Comparison of ENCODE assay signal across 1 cellular context in the genomic region with DNA sequence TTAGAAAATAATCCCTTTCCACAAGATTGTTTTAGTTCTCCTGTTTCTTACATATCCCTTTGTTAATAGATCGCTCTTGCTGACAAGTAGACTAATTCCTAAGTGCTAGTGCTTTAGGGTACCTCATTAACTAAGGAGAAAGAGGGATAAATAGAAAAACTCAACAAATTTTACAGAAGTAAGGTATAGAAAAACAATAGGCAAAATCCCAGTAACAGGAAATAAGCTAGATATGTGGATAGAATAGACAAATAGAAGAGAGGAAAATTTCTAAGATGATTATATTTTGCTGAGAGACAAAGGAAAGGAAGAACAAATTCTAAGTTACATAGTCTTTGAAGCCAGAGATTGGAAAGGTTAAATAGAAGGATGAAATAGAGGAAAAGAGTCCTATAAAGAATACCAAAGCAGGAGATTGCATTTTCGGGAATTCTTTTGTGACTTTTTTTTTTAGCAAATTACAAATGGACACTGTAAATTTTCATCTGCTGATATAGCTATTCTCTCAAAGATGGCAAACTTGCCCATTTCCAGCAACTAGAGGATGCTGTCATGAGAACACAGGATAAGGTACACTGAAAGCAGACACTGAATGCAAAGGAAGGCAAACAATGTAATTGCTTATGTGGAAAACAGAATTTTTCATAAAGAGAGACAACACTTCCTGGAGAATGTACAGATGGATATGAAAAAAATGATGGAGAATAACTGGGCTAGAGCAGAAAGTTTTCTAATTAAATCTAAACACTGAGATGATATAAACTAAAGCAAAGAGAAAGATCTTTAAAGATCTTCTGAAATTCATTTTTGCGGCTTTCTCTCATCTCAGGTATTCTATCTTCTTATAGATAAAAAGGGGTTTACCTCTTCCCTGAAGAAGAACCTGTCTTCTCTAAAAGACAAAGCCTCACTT.
TF ChIP-seq lines count a peak whose summit lies in the region.

No MANE protein-coding gene starts in this region.

TF ChIP-seq in GM23338, 12 proteins besides CTCF, POLR2A, EP300 and RAD21 (continued from another document):
- TF ChIP-seq, protein P1, sequence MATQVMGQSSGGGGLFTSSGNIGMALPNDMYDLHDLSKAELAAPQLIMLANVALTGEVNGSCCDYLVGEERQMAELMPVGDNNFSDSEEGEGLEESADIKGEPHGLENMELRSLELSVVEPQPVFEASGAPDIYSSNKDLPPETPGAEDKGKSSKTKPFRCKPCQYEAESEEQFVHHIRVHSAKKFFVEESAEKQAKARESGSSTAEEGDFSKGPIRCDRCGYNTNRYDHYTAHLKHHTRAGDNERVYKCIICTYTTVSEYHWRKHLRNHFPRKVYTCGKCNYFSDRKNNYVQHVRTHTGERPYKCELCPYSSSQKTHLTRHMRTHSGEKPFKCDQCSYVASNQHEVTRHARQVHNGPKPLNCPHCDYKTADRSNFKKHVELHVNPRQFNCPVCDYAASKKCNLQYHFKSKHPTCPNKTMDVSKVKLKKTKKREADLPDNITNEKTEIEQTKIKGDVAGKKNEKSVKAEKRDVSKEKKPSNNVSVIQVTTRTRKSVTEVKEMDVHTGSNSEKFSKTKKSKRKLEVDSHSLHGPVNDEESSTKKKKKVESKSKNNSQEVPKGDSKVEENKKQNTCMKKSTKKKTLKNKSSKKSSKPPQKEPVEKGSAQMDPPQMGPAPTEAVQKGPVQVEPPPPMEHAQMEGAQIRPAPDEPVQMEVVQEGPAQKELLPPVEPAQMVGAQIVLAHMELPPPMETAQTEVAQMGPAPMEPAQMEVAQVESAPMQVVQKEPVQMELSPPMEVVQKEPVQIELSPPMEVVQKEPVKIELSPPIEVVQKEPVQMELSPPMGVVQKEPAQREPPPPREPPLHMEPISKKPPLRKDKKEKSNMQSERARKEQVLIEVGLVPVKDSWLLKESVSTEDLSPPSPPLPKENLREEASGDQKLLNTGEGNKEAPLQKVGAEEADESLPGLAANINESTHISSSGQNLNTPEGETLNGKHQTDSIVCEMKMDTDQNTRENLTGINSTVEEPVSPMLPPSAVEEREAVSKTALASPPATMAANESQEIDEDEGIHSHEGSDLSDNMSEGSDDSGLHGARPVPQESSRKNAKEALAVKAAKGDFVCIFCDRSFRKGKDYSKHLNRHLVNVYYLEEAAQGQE (IDR thresholded peaks at IDR 0.05; ENCODE audit: unreplicated experiment) = no peak
- TF ChIP-seq, protein P2, sequence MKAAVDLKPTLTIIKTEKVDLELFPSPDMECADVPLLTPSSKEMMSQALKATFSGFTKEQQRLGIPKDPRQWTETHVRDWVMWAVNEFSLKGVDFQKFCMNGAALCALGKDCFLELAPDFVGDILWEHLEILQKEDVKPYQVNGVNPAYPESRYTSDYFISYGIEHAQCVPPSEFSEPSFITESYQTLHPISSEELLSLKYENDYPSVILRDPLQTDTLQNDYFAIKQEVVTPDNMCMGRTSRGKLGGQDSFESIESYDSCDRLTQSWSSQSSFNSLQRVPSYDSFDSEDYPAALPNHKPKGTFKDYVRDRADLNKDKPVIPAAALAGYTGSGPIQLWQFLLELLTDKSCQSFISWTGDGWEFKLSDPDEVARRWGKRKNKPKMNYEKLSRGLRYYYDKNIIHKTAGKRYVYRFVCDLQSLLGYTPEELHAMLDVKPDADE (IDR thresholded peaks at IDR 0.05) = no peak
- no peak for TF ChIP-seq ZNF331 (CRISPR knock-in tag; IDR thresholded peaks at IDR 0.05; ENCODE audit: low read depth)
- no peak for TF ChIP-seq STAT1 (IDR thresholded peaks at IDR 0.05; ENCODE audit: unreplicated experiment)
- TF ChIP-seq CREB1 (CRISPR knock-in tag; IDR thresholded peaks at IDR 0.05; ENCODE audit: low read depth) = no peak
- TF ChIP-seq, protein P3, sequence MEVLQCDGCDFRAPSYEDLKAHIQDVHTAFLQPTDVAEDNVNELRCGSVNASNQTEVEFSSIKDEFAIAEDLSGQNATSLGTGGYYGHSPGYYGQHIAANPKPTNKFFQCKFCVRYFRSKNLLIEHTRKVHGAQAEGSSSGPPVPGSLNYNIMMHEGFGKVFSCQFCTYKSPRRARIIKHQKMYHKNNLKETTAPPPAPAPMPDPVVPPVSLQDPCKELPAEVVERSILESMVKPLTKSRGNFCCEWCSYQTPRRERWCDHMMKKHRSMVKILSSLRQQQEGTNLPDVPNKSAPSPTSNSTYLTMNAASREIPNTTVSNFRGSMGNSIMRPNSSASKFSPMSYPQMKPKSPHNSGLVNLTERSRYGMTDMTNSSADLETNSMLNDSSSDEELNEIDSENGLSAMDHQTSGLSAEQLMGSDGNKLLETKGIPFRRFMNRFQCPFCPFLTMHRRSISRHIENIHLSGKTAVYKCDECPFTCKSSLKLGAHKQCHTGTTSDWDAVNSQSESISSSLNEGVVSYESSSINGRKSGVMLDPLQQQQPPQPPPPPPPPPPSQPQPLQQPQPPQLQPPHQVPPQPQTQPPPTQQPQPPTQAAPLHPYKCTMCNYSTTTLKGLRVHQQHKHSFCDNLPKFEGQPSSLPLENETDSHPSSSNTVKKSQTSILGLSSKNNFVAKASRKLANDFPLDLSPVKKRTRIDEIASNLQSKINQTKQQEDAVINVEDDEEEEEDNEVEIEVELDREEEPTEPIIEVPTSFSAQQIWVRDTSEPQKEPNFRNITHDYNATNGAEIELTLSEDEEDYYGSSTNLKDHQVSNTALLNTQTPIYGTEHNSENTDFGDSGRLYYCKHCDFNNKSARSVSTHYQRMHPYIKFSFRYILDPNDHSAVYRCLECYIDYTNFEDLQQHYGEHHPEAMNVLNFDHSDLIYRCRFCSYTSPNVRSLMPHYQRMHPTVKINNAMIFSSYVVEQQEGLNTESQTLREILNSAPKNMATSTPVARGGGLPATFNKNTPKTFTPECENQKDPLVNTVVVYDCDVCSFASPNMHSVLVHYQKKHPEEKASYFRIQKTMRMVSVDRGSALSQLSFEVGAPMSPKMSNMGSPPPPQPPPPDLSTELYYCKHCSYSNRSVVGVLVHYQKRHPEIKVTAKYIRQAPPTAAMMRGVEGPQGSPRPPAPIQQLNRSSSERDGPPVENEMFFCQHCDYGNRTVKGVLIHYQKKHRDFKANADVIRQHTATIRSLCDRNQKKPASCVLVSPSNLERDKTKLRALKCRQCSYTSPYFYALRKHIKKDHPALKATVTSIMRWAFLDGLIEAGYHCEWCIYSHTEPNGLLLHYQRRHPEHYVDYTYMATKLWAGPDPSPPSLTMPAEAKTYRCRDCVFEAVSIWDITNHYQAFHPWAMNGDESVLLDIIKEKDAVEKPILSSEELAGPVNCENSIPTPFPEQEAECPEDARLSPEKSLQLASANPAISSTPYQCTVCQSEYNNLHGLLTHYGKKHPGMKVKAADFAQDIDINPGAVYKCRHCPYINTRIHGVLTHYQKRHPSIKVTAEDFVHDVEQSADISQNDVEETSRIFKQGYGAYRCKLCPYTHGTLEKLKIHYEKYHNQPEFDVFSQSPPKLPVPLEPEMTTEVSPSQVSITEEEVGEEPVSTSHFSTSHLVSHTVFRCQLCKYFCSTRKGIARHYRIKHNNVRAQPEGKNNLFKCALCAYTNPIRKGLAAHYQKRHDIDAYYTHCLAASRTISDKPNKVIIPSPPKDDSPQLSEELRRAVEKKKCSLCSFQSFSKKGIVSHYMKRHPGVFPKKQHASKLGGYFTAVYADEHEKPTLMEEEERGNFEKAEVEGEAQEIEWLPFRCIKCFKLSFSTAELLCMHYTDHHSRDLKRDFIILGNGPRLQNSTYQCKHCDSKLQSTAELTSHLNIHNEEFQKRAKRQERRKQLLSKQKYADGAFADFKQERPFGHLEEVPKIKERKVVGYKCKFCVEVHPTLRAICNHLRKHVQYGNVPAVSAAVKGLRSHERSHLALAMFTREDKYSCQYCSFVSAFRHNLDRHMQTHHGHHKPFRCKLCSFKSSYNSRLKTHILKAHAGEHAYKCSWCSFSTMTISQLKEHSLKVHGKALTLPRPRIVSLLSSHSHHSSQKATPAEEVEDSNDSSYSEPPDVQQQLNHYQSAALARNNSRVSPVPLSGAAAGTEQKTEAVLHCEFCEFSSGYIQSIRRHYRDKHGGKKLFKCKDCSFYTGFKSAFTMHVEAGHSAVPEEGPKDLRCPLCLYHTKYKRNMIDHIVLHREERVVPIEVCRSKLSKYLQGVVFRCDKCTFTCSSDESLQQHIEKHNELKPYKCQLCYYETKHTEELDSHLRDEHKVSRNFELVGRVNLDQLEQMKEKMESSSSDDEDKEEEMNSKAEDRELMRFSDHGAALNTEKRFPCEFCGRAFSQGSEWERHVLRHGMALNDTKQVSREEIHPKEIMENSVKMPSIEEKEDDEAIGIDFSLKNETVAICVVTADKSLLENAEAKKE (CRISPR knock-in tag; IDR thresholded peaks at IDR 0.05) = no peak
TF ChIP-seq in GM23338: peak in this region for 0.
